22 cellular contexts compared by ENCODE assay signal in genomic region chr11:20213790-20214189, GRCh38.
DNase-seq lines count a peak whose midpoint lies in the region; ATAC-seq and TF ChIP-seq lines count a peak whose summit lies in the region.
"Had no signal": no experiment of that assay in that cellular context is flagged by ENCODE, and none has a peak within 500 bp of the region (broad histone marks: within the 10 kb centered on the region; RNA-seq: fewer than 3 reads in every experiment).

No MANE protein-coding gene starts in this region.

- peaks cover 1% of the 10 kb centered on the region for H3K27me3 ChIP-seq in GM06990 (replicated peaks; ENCODE audit: control insufficient read depth, insufficient read depth, low read length)
- H3K27me3 ChIP-seq: BLaER1, SJCRH30 had no signal

- peak; percentile 47 for DNase-seq in GM06990 (ENCODE audit: extremely low read depth, insufficient read length)
- DNase-seq in GM12865 (ENCODE audit: low read depth) = peak; percentile 28
- peak; percentile 6 for DNase-seq in NCI-H524 treated with DMSO at 0.1 percent for 48 hours (lab: John Stamatoyannopoulos, UW)
- DNase-seq in activated CD4-positive, CD25-positive, alpha-beta regulatory T cell treated with anti-CD3 and anti-CD28 coated beads, Interleukin-2, amount 50 U/mL, for 72 hours = no peak
- no peak for DNase-seq in iPS-NIHi11 (ENCODE audit: low spot score)
- DNase-seq: activated CD4-positive, alpha-beta T cell treated with anti-CD3 and anti-CD28 coated beads, Interleukin-2, amount 10 ng/mL, durations not matched to agents 24 days and 14 days; activated effector memory CD4-positive, alpha-beta T cell treated with Interleukin-2 at 50 U/mL for 16 hours; activated T-cell treated with anti-CD3 and anti-CD28 coated beads, Interleukin-2, amount 50 U/mL, for 1 hour; dorsolateral prefrontal cortex; esophagus squamous epithelium; foreskin keratinocyte; heart right ventricle; kidney; NCI-H187 treated with DMSO at 0.1 percent for 48 hours; small intestine; stimulated activated naive CD4-positive, alpha-beta T cell; upper lobe of right lung; WERI-Rb-1 had no signal

- no peak for TF ChIP-seq CTCF in GM06990 (IDR thresholded peaks at IDR 0.05; ENCODE audit: insufficient read depth, low read length, poor library complexity, severe bottlenecking)
- no peak for TF ChIP-seq CTCF in GM12865 (IDR thresholded peaks at IDR 0.05; ENCODE audit: insufficient read depth, low read depth, low read length, missing control alignments)

- H3K4me3 ChIP-seq in GM06990 (replicated peaks; ENCODE audit: low read depth, low read length) (no peak overlapping the region), GM12865 (ENCODE audit: low read depth, low read length) (no peak overlapping the region)
- H3K4me3 ChIP-seq: BLaER1, dorsolateral prefrontal cortex, esophagus squamous epithelium, heart right ventricle, SJCRH30, upper lobe of right lung had no signal

- H3K36me3 ChIP-seq in GM06990 (ENCODE audit: control insufficient read depth, insufficient read depth, low read length) = no peaks in the 10 kb centered on the region
- H3K36me3 ChIP-seq: BLaER1, esophagus squamous epithelium, heart right ventricle, SJCRH30, upper lobe of right lung, WERI-Rb-1 had no signal

- peak; percentile 50 for ATAC-seq in HG03432 (IDR thresholded peaks at IDR 0.05; ENCODE audit: unreplicated experiment)
- no peak for ATAC-seq in HG02970 (IDR thresholded peaks at IDR 0.05; ENCODE audit: low FRiP score, unreplicated experiment)
- ATAC-seq: foreskin keratinocyte, heart right ventricle, upper lobe of right lung had no signal

Comparison
In these comparisons a context has a peak if more than half of its experiments do, and no peak if none do; other contexts are left out.
1. DNase-seq: peak in GM06990 (single experiment), GM12865 (single experiment) and NCI-H524 treated with DMSO at 0.1 percent for 48 hours (single experiment); none in activated CD4-positive, CD25-positive, alpha-beta regulatory T cell treated with anti-CD3 and anti-CD28 coated beads, Interleukin-2, amount 50 U/mL, for 72 hours (single experiment) and iPS-NIHi11 (single experiment).